8 cellular contexts compared by ENCODE assay signal in the genomic region with DNA sequence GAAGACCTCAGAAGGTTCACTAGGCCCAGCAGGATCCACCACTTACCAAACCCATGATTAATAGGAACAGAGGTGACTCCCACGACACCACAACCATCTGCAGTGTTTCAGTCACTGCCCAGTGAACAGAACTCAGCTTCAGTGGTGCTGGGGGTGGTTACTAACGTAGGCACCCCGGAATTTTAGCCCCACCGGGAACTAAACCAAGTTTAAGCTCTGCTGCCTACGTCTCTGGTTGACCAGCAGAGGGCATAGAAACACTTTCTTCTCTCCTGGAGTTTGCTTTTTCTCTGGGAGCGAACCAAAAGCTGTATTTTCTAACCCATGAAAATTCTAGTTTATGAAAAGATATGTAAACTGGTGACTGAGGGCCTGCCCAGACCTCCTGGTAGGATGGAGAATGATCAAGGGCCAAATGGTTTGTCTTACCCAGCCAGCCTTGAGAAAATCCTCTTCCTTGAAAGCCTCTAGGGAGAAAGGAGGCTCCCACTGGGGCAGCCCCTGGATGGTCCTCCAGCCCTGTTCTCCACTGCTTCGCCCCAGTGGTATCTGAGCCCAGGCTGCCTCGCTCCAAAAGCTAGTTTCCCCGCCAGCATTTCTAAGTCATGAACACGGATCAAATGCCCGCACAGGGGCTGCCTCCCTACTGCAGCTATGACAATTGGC.
DNase-seq lines count a peak whose midpoint lies in the region; ATAC-seq, FAIRE-seq and TF ChIP-seq lines count a peak whose summit lies in the region.

No MANE protein-coding gene starts in this region.

- no peaks in the 10 kb centered on the region for H3K36me3 Mint-ChIP-seq in WTC11

- POLR2A ChIA-PET in WTC11 (lab: Charles Lee), result no interaction called here

- no peak for FAIRE-seq in HTR-8/SVneo (lab: Jason Lieb, UNC)

- CTCF ChIA-PET in WTC11 (lab: Charles Lee), result interaction anchor here (0.7 to 3.5 kb wide), 60 partner anchors 9 to 994 kb away, joined by 3 to 59 read pairs (median 4); a partner anchor contains a TSS

- H3K9me3 ChIP-seq in DOHH2 (ENCODE audit: control insufficient read depth, insufficient read depth, low read length) (no peaks in the 10 kb centered on the region), thoracic aorta (no peaks in the 10 kb centered on the region), MG63 (no peaks in the 10 kb centered on the region)

- H3K4me1 ChIP-seq in DOHH2 (ENCODE audit: control insufficient read depth, low read length) (peaks cover 22% of the 10 kb centered on the region), thoracic aorta (ENCODE audit: control insufficient read depth in 1 of 2, low read depth in 2 of 2) (peaks cover 0 to 10% of the 10 kb centered on the region in 2 donors)

- no peaks in the 10 kb centered on the region for H3K27me3 Mint-ChIP-seq in WTC11 (ENCODE audit: low read depth)

- H3K79me2 ChIP-seq in DOHH2 (ENCODE audit: control insufficient read depth, low read length), result no peaks in the 10 kb centered on the region

- H3K9me2 ChIP-seq in DOHH2 (replicated peaks; ENCODE audit: control insufficient read depth, low read length), result no peaks in the 10 kb centered on the region

- no peaks in the 10 kb centered on the region for H3K9me3 Mint-ChIP-seq in WTC11

- peaks cover 5% of the 10 kb centered on the region; the same call in 1 of the 2 replicates for H3K27me3 ChIP-seq in DOHH2 (ENCODE audit: control insufficient read depth, low read length)
- H3K27me3 ChIP-seq in thoracic aorta (replicated peaks; ENCODE audit: insufficient read depth), result no peaks in the 10 kb centered on the region
- H3K27me3 ChIP-seq in MG63, result no peaks in the 10 kb centered on the region

- H3K27ac Mint-ChIP-seq in WTC11, result no peak overlapping the region

- no peak overlapping the region for H3K4me3 ChIP-seq in DOHH2 (ENCODE audit: low read length)
- no peak overlapping the region for H3K4me3 ChIP-seq in thoracic aorta
- H3K4me3 ChIP-seq in MG63, result no peak overlapping the region

- no peak overlapping the region for H3K4me2 ChIP-seq in DOHH2 (ENCODE audit: low read length)

- no peaks in the 10 kb centered on the region for H3K36me3 ChIP-seq in DOHH2 (ENCODE audit: control insufficient read depth, low read length)
- H3K36me3 ChIP-seq in thoracic aorta, result no peaks in the 10 kb centered on the region
- H3K36me3 ChIP-seq in MG63, result no peaks in the 10 kb centered on the region

- H3K27ac ChIP-seq in DOHH2 (ENCODE audit: low read depth, low read length) (no peak overlapping the region), thoracic aorta (no peak overlapping the region)

- no peaks in the 10 kb centered on the region for H3F3A ChIP-seq in DOHH2 (ENCODE audit: control insufficient read depth, insufficient read depth)

- H4K20me1 ChIP-seq in DOHH2 (ENCODE audit: control insufficient read depth, insufficient read depth, low read depth, low read length), result no peaks in the 10 kb centered on the region; the same call in 1 of the 2 replicates

- DNase-seq in HTR-8/SVneo (ENCODE audit: insufficient read length, low spot score), result peak; percentile 74
- no peak for DNase-seq in WTC11 (ENCODE audit: low spot score)
- peak; percentile 49 for DNase-seq in iPS-NIHi11 (ENCODE audit: low spot score)
- DNase-seq in thoracic aorta (ENCODE audit: low spot score), result no peak
- no peak for DNase-seq in stimulated activated CD4-positive, alpha-beta T cell treated with anti-CD3 and anti-CD28 coated beads, Interleukin-4, amount 100 ng/mL, for 4 hours
- no peak for DNase-seq in MG63

- no peak overlapping the region for H3K4me3 Mint-ChIP-seq in WTC11

- peaks cover 3% of the 10 kb centered on the region; the same call in 1 of the 2 replicates for H3K4me1 Mint-ChIP-seq in WTC11

- peak; percentile 56 for ATAC-seq in WTC11
- ATAC-seq in thoracic aorta (ENCODE audit: insufficient number of reproducible peaks, low FRiP score, low read depth), result no peak
- no peak for ATAC-seq in HG02981 (IDR thresholded peaks at IDR 0.05; ENCODE audit: unreplicated experiment)

- TF ChIP-seq CTCF in DOHH2 (IDR thresholded peaks at IDR 0.05; ENCODE audit: low read depth, low read length, poor library complexity, severe bottlenecking), result peak; percentile 75
- TF ChIP-seq CTCF in WTC11 (IDR thresholded peaks at IDR 0.05), result no peak
- TF ChIP-seq CTCF in thoracic aorta (IDR thresholded peaks at IDR 0.05), result peak; percentile 65

TF ChIP-seq in WTC11, 78 proteins besides CTCF, POLR2A, EP300 and RAD21 (continues in another document):
- TF ChIP-seq SMAD3 (CRISPR knock-in tag; IDR thresholded peaks at IDR 0.05; ENCODE audit: borderline replicate concordance) (no peak), ZNF423 (CRISPR knock-in tag; IDR thresholded peaks at IDR 0.05) (no peak), ZNF121 (CRISPR knock-in tag; IDR thresholded peaks at IDR 0.05) (no peak), GTF2I (CRISPR knock-in tag; conservative IDR thresholded peaks at IDR 0.05) (no peak), SMAD4 (CRISPR knock-in tag; IDR thresholded peaks at IDR 0.05) (no peak)
- TF ChIP-seq, protein P1, sequence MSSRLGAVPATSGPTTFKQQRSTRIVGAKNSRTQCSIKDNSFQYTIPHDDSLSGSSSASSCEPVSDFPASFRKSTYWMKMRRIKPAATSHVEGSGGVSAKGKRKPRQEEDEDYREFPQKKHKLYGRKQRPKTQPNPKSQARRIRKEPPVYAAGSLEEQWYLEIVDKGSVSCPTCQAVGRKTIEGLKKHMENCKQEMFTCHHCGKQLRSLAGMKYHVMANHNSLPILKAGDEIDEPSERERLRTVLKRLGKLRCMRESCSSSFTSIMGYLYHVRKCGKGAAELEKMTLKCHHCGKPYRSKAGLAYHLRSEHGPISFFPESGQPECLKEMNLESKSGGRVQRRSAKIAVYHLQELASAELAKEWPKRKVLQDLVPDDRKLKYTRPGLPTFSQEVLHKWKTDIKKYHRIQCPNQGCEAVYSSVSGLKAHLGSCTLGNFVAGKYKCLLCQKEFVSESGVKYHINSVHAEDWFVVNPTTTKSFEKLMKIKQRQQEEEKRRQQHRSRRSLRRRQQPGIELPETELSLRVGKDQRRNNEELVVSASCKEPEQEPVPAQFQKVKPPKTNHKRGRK (CRISPR knock-in tag; IDR thresholded peaks at IDR 0.05; ENCODE audit: borderline replicate concordance), result no peak
- TF ChIP-seq, protein P2, sequence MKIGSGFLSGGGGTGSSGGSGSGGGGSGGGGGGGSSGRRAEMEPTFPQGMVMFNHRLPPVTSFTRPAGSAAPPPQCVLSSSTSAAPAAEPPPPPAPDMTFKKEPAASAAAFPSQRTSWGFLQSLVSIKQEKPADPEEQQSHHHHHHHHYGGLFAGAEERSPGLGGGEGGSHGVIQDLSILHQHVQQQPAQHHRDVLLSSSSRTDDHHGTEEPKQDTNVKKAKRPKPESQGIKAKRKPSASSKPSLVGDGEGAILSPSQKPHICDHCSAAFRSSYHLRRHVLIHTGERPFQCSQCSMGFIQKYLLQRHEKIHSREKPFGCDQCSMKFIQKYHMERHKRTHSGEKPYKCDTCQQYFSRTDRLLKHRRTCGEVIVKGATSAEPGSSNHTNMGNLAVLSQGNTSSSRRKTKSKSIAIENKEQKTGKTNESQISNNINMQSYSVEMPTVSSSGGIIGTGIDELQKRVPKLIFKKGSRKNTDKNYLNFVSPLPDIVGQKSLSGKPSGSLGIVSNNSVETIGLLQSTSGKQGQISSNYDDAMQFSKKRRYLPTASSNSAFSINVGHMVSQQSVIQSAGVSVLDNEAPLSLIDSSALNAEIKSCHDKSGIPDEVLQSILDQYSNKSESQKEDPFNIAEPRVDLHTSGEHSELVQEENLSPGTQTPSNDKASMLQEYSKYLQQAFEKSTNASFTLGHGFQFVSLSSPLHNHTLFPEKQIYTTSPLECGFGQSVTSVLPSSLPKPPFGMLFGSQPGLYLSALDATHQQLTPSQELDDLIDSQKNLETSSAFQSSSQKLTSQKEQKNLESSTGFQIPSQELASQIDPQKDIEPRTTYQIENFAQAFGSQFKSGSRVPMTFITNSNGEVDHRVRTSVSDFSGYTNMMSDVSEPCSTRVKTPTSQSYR (CRISPR knock-in tag; IDR thresholded peaks at IDR 0.05), result no peak
- TF ChIP-seq, protein P3, sequence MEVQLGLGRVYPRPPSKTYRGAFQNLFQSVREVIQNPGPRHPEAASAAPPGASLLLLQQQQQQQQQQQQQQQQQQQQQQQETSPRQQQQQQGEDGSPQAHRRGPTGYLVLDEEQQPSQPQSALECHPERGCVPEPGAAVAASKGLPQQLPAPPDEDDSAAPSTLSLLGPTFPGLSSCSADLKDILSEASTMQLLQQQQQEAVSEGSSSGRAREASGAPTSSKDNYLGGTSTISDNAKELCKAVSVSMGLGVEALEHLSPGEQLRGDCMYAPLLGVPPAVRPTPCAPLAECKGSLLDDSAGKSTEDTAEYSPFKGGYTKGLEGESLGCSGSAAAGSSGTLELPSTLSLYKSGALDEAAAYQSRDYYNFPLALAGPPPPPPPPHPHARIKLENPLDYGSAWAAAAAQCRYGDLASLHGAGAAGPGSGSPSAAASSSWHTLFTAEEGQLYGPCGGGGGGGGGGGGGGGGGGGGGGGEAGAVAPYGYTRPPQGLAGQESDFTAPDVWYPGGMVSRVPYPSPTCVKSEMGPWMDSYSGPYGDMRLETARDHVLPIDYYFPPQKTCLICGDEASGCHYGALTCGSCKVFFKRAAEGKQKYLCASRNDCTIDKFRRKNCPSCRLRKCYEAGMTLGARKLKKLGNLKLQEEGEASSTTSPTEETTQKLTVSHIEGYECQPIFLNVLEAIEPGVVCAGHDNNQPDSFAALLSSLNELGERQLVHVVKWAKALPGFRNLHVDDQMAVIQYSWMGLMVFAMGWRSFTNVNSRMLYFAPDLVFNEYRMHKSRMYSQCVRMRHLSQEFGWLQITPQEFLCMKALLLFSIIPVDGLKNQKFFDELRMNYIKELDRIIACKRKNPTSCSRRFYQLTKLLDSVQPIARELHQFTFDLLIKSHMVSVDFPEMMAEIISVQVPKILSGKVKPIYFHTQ (CRISPR knock-in tag; IDR thresholded peaks at IDR 0.05), result no peak

Comparison
In these comparisons a context has a peak if more than half of its experiments do, and no peak if none do; other contexts are left out.
1. DNase-seq: peak in HTR-8/SVneo (single experiment) and iPS-NIHi11 (single experiment); none in WTC11 (single experiment), thoracic aorta (single experiment), stimulated activated CD4-positive, alpha-beta T cell treated with anti-CD3 and anti-CD28 coated beads, Interleukin-4, amount 100 ng/mL, for 4 hours (0 of 2) and MG63 (single experiment).